ENCODE assay signal across 25 cellular contexts in genomic region chr5:30105186-30105585, GRCh38.
"Had no signal": no experiment of that assay in that cellular context is flagged by ENCODE, and none has a peak within 500 bp of the region (broad histone marks: within the 10 kb centered on the region; RNA-seq: fewer than 3 reads in every experiment).

No MANE protein-coding gene starts in this region.

- H3K27ac ChIP-seq: PC-9, Peyer's patch, SJSA1 had no signal

- H3K4me3 Mint-ChIP-seq: IgD-negative memory B cell, T-cell had no signal

- H3K27me3 ChIP-seq: MG63, Peyer's patch, SJSA1 had no signal

- H3K27me3 Mint-ChIP-seq: IgD-negative memory B cell, T-cell had no signal

- ATAC-seq: HepG2, T-cell had no signal

- H3K9ac ChIP-seq: SK-N-SH had no signal

- H3K27ac Mint-ChIP-seq: T-cell had no signal

- H3K9me2 ChIP-seq: SK-N-SH had no signal

- H3K9me3 ChIP-seq: SJSA1, SK-N-SH had no signal

- H3K4me3 ChIP-seq: MG63, PC-9, Peyer's patch, SJSA1 had no signal

- DNase-seq: KBM-7, MG63, NCI-H1092, NCI-H1105 treated with DMSO at 0.1 percent for 48 hours, NCI-H1436, NCI-H187, NCI-H2029, NCI-H2081 treated with DMSO at 0.1 percent for 48 hours, NCI-H2171, NCI-H226, NCI-H446, NCI-H510A, NCI-H524 treated with DMSO at 0.1 percent for 48 hours, NCI-H69, NCI-H774, PC-9, Peyer's patch, Right ventricle myocardium superior, SIG-M5, SK-N-SH, SW 1271, T-cell had no signal

- H3K4me1 Mint-ChIP-seq: IgD-negative memory B cell, T-cell had no signal

- H3K36me3 ChIP-seq: Peyer's patch, SJSA1 had no signal

- H3K4me1 ChIP-seq: Peyer's patch, SJSA1 had no signal

- H3K36me3 Mint-ChIP-seq: IgD-negative memory B cell, T-cell had no signal

- H3K4me2 ChIP-seq: PC-9, SK-N-SH had no signal

- H2AFZ ChIP-seq: PC-9 had no signal
